Comparison of ENCODE assay signal across 14 cellular contexts in genomic region chr17:27498615-27499316, GRCh38.
"Had no signal": no experiment of that assay in that cellular context is flagged by ENCODE, and none has a peak within 500 bp of the region (broad histone marks: within the 10 kb centered on the region; RNA-seq: fewer than 3 reads in every experiment).

No MANE protein-coding gene starts in this region.

- H3K27me3 ChIP-seq: esophagus muscularis mucosa, right lobe of liver, stomach, tibial nerve had no signal

- H3K27ac ChIP-seq: esophagus muscularis mucosa, parathyroid adenoma, right lobe of liver, stomach had no signal

- H3K27me3 Mint-ChIP-seq: activated naive CD8-positive, alpha-beta T cell; T-helper 17 cell had no signal

- DNase-seq: activated CD4-positive, alpha-beta T cell treated with anti-CD3 and anti-CD28 coated beads, Interleukin-2, amount 50 U/mL, for 4 hours; activated CD4-positive, CD25-positive, alpha-beta regulatory T cell; activated effector memory CD4-positive, alpha-beta T cell treated with anti-CD3 and anti-CD28 coated beads, Interleukin-2, amount 50 U/mL, for 16 hours; activated T-cell treated with anti-CD3 and anti-CD28 coated beads, Interleukin-2, amount 50 U/mL, for 1 hour; foreskin fibroblast; left ventricle myocardium superior; right lobe of liver; stimulated activated CD4-positive, alpha-beta T cell treated with anti-CD3 and anti-CD28 coated beads, Interleukin-12 subunit alpha, Interleukin-12 subunit beta, amount 100 ng/mL, for 4 hours; stomach; T-helper 17 cell had no signal

- H3K36me3 ChIP-seq: esophagus muscularis mucosa, right lobe of liver, stomach, tibial nerve had no signal

- H3K4me3 ChIP-seq: esophagus muscularis mucosa, right lobe of liver, stomach, tibial nerve had no signal

- H3K4me3 Mint-ChIP-seq: activated naive CD8-positive, alpha-beta T cell; T-helper 17 cell had no signal

- H3K9me3 ChIP-seq: esophagus muscularis mucosa, right lobe of liver, stomach, tibial nerve had no signal

- ATAC-seq: right lobe of liver, T-helper 17 cell had no signal

- H3K27ac Mint-ChIP-seq: activated naive CD8-positive, alpha-beta T cell had no signal
